30 cellular contexts compared by ENCODE assay signal in the genomic region with DNA sequence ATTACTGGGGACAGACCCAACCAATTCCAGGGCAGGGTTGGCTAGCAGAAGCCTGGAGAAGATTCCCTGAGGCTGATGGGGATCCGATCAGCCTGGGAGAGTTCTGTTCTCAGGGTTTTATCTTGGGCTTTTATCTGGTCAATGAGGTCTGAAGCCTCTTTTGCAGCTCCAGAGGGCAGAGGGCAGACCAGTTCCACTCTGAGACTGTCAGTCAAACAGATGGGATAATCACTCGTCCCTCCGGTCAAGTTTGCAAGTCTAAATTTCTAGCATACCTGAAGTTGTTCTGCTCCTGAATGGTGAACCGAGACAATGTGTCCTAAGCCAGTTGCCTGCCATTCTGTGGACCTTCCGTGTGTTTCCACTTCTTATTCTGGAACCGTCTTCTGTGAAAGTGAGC. TPM values are rescaled to one million over a fixed set of nuclear protein-coding genes. Genes with fewer than 3 reads are reported as not detected.
"Had no signal": no experiment of that assay in that cellular context is flagged by ENCODE, and none has a peak within 500 bp of the region (broad histone marks: within the 10 kb centered on the region; RNA-seq: fewer than 3 reads in every experiment).

No MANE protein-coding gene starts in this region.

- H3K4me1 Mint-ChIP-seq: activated CD4-positive, alpha-beta T cell treated with anti-CD3 and anti-CD28 coated beads, Interleukin-2, amount 10 ng/mL, durations not matched to agents 24 days and 14 days; activated naive CD4-positive, alpha-beta T cell treated with anti-CD3 and anti-CD28 coated beads, Interleukin-2, amount 50 U/mL, for 24 hours; activated naive CD8-positive, alpha-beta T cell treated with anti-CD3 and anti-CD28 coated beads, Interleukin-2, amount 10 ng/mL, durations not matched to agents 7 days and 5 days; activated T-helper 17 cell treated with anti-CD3 and anti-CD28 coated beads, Interleukin-2, amount 50 U/mL, for 72 hours had no signal

- H3K9me3 ChIP-seq: ascending aorta had no signal

- H3K4me3 Mint-ChIP-seq: activated CD4-positive, alpha-beta T cell treated with anti-CD3 and anti-CD28 coated beads, Interleukin-2, amount 10 ng/mL, durations not matched to agents 24 days and 14 days; activated CD8-positive, alpha-beta T cell treated with anti-CD3 and anti-CD28 coated beads for 36 hours; activated naive CD4-positive, alpha-beta T cell treated with anti-CD3 and anti-CD28 coated beads, Interleukin-2, amount 50 U/mL, for 24 hours; activated naive CD8-positive, alpha-beta T cell treated with anti-CD3 and anti-CD28 coated beads, Interleukin-2, amount 10 ng/mL, durations not matched to agents 7 days and 5 days; activated T-cell treated with anti-CD3 and anti-CD28 coated beads, Interleukin-2, amount 50 U/mL, for 72 hours; activated T-helper 17 cell treated with anti-CD3 and anti-CD28 coated beads, Interleukin-2, amount 50 U/mL, for 72 hours had no signal

- H2AFZ ChIP-seq: PC-9 had no signal

- DNase-seq: activated CD4-positive, alpha-beta T cell treated with anti-CD3 and anti-CD28 coated beads, Interleukin-2, amount 10 ng/mL, durations not matched to agents 24 days and 14 days; activated CD4-positive, alpha-beta T cell treated with anti-CD3 and anti-CD28 coated beads, Interleukin-2, amount 50 U/mL, for 4 hours; activated CD8-positive, alpha-beta T cell treated with anti-CD3 and anti-CD28 coated beads for 36 hours; activated effector memory CD4-positive, alpha-beta T cell treated with anti-CD3 and anti-CD28 coated beads, Interleukin-2, amount 50 U/mL, for 16 hours; activated naive CD4-positive, alpha-beta T cell; activated naive CD8-positive, alpha-beta T cell treated with anti-CD3 and anti-CD28 coated beads, Interleukin-2, amount 10 ng/mL, durations not matched to agents 7 days and 5 days; activated T-cell treated with anti-CD3 and anti-CD28 coated beads, Interleukin-2, amount 50 U/mL, for 1 hour; activated T-cell treated with anti-CD3 and anti-CD28 coated beads, Interleukin-2, amount 50 U/mL, for 72 hours; MM.1S; MV-4-11; NCI-H1092; NCI-H1436 treated with DMSO at 0.1 percent for 48 hours; NCI-H187; NCI-H2029 treated with DMSO at 0.1 percent for 48 hours; NCI-H2107; NCI-H2171; NCI-H510A; NCI-H526; NCI-H748 treated with DMSO at 0.1 percent for 48 hours; NK-92 treated with Interleukin-12 subunit alpha and Interleukin-12 subunit beta, amount 100 ng/mL, for 24 hours; PC-9; Right ventricle myocardium superior; T1000 had no signal

- H3K9me3 Mint-ChIP-seq: activated CD4-positive, alpha-beta T cell treated with anti-CD3 and anti-CD28 coated beads, Interleukin-2, amount 10 ng/mL, durations not matched to agents 24 days and 14 days; activated CD8-positive, alpha-beta T cell treated with anti-CD3 and anti-CD28 coated beads for 36 hours; activated naive CD4-positive, alpha-beta T cell treated with anti-CD3 and anti-CD28 coated beads, Interleukin-2, amount 50 U/mL, for 24 hours; activated naive CD8-positive, alpha-beta T cell treated with anti-CD3 and anti-CD28 coated beads, Interleukin-2, amount 10 ng/mL, durations not matched to agents 7 days and 5 days; activated T-cell treated with anti-CD3 and anti-CD28 coated beads, Interleukin-2, amount 50 U/mL, for 72 hours; activated T-helper 17 cell treated with anti-CD3 and anti-CD28 coated beads, Interleukin-2, amount 50 U/mL, for 72 hours had no signal

- H3K27ac ChIP-seq: ascending aorta, PC-9 had no signal

- H3K4me3 ChIP-seq: ascending aorta, PC-9 had no signal

- H3K4me2 ChIP-seq: PC-9 had no signal

- H3K36me3 Mint-ChIP-seq: activated naive CD4-positive, alpha-beta T cell treated with anti-CD3 and anti-CD28 coated beads, Interleukin-2, amount 50 U/mL, for 24 hours; activated naive CD8-positive, alpha-beta T cell treated with anti-CD3 and anti-CD28 coated beads, Interleukin-2, amount 10 ng/mL, durations not matched to agents 7 days and 5 days had no signal

- ATAC-seq: activated CD8-positive, alpha-beta T cell treated with anti-CD3 and anti-CD28 coated beads for 36 hours; activated T-cell treated with anti-CD3 and anti-CD28 coated beads, Interleukin-2, amount 50 U/mL, for 72 hours; activated T-helper 17 cell treated with anti-CD3 and anti-CD28 coated beads, Interleukin-2, amount 50 U/mL, for 72 hours had no signal

- H3K27me3 ChIP-seq: ascending aorta had no signal

- H3K36me3 ChIP-seq: ascending aorta had no signal

- H3K27ac Mint-ChIP-seq: activated CD4-positive, alpha-beta T cell treated with anti-CD3 and anti-CD28 coated beads, Interleukin-2, amount 10 ng/mL, durations not matched to agents 24 days and 14 days; activated CD8-positive, alpha-beta T cell treated with anti-CD3 and anti-CD28 coated beads for 36 hours; activated naive CD4-positive, alpha-beta T cell treated with anti-CD3 and anti-CD28 coated beads, Interleukin-2, amount 50 U/mL, for 24 hours; activated naive CD8-positive, alpha-beta T cell treated with anti-CD3 and anti-CD28 coated beads, Interleukin-2, amount 10 ng/mL, durations not matched to agents 7 days and 5 days; activated T-cell treated with anti-CD3 and anti-CD28 coated beads, Interleukin-2, amount 50 U/mL, for 72 hours; activated T-helper 17 cell treated with anti-CD3 and anti-CD28 coated beads, Interleukin-2, amount 50 U/mL, for 72 hours had no signal

RNA-seq across cellular contexts. Expression of gene MAS1, which starts 3.0 kb away (rescaled TPM):
- total RNA-seq: activated CD4-positive, alpha-beta T cell treated with anti-CD3 and anti-CD28 coated beads, Interleukin-2, amount 10 ng/mL, durations not matched to agents 24 days and 14 days; activated CD8-positive, alpha-beta memory T cell treated with anti-CD3 and anti-CD28 coated beads for 36 hours; activated CD8-positive, alpha-beta T cell treated with anti-CD3 and anti-CD28 coated beads for 36 hours; activated naive CD8-positive, alpha-beta T cell treated with anti-CD3 and anti-CD28 coated beads, Interleukin-2, amount 10 ng/mL, durations not matched to agents 7 days and 5 days; activated T-cell treated with anti-CD3 and anti-CD28 coated beads, Interleukin-2, amount 50 U/mL, for 72 hours; activated T-helper 17 cell treated with anti-CD3 and anti-CD28 coated beads, Interleukin-2, amount 50 U/mL, for 72 hours; ascending aorta; LHCN-M2; PC-9; Right ventricle myocardium superior; T-helper 1 cell treated with Interleukin-12 subunit alpha and Interleukin-12 subunit beta and Interleukin-4 antibody, amounts not matched to agents 30 ng/mL and 1 ng/mL, for 36 hours; T-helper 2 cell treated with Interferon-gamma antibody and Interleukin-4, amounts not matched to agents 100 ng/mL and 5 ng/mL, for 36 hours had no signal
